In the genomic region with DNA sequence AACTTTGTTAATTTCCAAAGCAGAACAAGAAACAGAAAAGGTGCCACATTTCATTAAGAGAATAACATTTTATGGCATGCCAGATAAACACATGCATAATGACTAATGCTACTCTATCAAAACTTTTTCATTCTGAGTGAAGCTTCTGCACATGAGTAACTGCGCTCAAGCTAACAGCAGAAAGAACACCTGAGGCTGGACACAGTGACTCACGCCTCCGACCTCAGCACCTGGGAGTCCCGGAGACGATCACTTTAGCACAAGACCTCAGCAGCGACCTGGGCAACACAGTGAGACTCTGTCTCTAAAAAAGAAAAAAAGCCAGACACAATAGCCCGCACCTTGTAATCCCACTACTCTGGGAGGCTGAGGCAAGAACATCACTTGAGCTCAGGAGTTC, we compare ENCODE assay signal across 24 cellular contexts.
"Had no signal": no experiment of that assay in that cellular context is flagged by ENCODE, and none has a peak within 500 bp of the region (broad histone marks: within the 10 kb centered on the region; RNA-seq: fewer than 3 reads in every experiment).

No MANE protein-coding gene starts in this region.

- H3K9me3 Mint-ChIP-seq: activated naive CD4-positive, alpha-beta T cell treated with anti-CD3 and anti-CD28 coated beads for 36 hours; activated T-helper 1 cell treated with anti-CD3 and anti-CD28 coated beads, Interleukin-12 subunit alpha, Interleukin-12 subunit beta, Interleukin-2, Interleukin-4 antibody, amounts not matched to agents 30 ng/mL and 10 ng/mL and 1 ng/mL, durations not matched to agents 14 hours and 24 hours and 36 hours; central memory CD8-positive, alpha-beta T cell; WTC11 had no signal

- DNase-seq: activated CD4-positive, alpha-beta T cell treated with anti-CD3 and anti-CD28 coated beads for 48 hours; activated CD4-positive, alpha-beta T cell treated with anti-CD3 and anti-CD28 coated beads, Interleukin-2, amount 50 U/mL, for 4 hours; activated CD4-positive, CD25-positive, alpha-beta regulatory T cell treated with anti-CD3 and anti-CD28 coated beads, Interleukin-2, amount 50 U/mL, for 72 hours; activated CD8-positive, alpha-beta memory T cell treated with anti-CD3 and anti-CD28 coated beads, Interleukin-2, amount 50 U/mL, for 48 hours; activated CD8-positive, alpha-beta T cell treated with anti-CD3 and anti-CD28 coated beads, Interleukin-2, amount 10 ng/mL, durations not matched to agents 7 days and 5 days; activated effector memory CD4-positive, alpha-beta T cell treated with Interleukin-2 at 50 U/mL for 16 hours; activated naive CD4-positive, alpha-beta T cell treated with anti-CD3 and anti-CD28 coated beads for 36 hours; activated T-cell treated with anti-CD3 and anti-CD28 coated beads, Interleukin-2, amount 50 U/mL, for 1 hour; adrenal gland; anterior cingulate cortex; NCI-H1048; NCI-H146; NCI-H187 treated with DMSO at 0.1 percent for 48 hours; NCI-H2081 treated with DMSO at 0.1 percent for 48 hours; NCI-H446; NCI-H524; SIG-M5; T-helper 17 cell; T-helper 9 cell had no signal

- H3K4me1 ChIP-seq: adrenal gland had no signal

- H3K27me3 Mint-ChIP-seq: activated naive CD8-positive, alpha-beta T cell; central memory CD8-positive, alpha-beta T cell; T-helper 17 cell had no signal

- H3K4me1 Mint-ChIP-seq: T-helper 17 cell, WTC11 had no signal

- ATAC-seq: activated CD8-positive, alpha-beta T cell treated with anti-CD3 and anti-CD28 coated beads, Interleukin-2, amount 10 ng/mL, durations not matched to agents 7 days and 5 days; T-helper 17 cell; WTC11 had no signal

- H3K4me3 Mint-ChIP-seq: activated CD8-positive, alpha-beta T cell treated with anti-CD3 and anti-CD28 coated beads, Interleukin-2, amount 10 ng/mL, durations not matched to agents 7 days and 5 days; activated naive CD4-positive, alpha-beta T cell treated with anti-CD3 and anti-CD28 coated beads for 36 hours; activated naive CD8-positive, alpha-beta T cell; activated T-helper 1 cell treated with anti-CD3 and anti-CD28 coated beads, Interleukin-12 subunit alpha, Interleukin-12 subunit beta, Interleukin-2, Interleukin-4 antibody, amounts not matched to agents 30 ng/mL and 10 ng/mL and 1 ng/mL, durations not matched to agents 14 hours and 24 hours and 36 hours; central memory CD8-positive, alpha-beta T cell; T-helper 17 cell; WTC11 had no signal

- H3K4me3 ChIP-seq: adrenal gland had no signal

- H3K27ac ChIP-seq: adrenal gland had no signal

- H3K27me3 ChIP-seq: adrenal gland had no signal

- H3K9me3 ChIP-seq: adrenal gland had no signal

- FAIRE-seq: RCC 7860 had no signal

- H3K27ac Mint-ChIP-seq: activated CD8-positive, alpha-beta T cell treated with anti-CD3 and anti-CD28 coated beads, Interleukin-2, amount 10 ng/mL, durations not matched to agents 7 days and 5 days; activated naive CD4-positive, alpha-beta T cell treated with anti-CD3 and anti-CD28 coated beads for 36 hours; activated naive CD8-positive, alpha-beta T cell; activated T-helper 1 cell treated with anti-CD3 and anti-CD28 coated beads, Interleukin-12 subunit alpha, Interleukin-12 subunit beta, Interleukin-2, Interleukin-4 antibody, amounts not matched to agents 30 ng/mL and 10 ng/mL and 1 ng/mL, durations not matched to agents 14 hours and 24 hours and 36 hours; T-helper 17 cell; WTC11 had no signal
